In the genomic region with DNA sequence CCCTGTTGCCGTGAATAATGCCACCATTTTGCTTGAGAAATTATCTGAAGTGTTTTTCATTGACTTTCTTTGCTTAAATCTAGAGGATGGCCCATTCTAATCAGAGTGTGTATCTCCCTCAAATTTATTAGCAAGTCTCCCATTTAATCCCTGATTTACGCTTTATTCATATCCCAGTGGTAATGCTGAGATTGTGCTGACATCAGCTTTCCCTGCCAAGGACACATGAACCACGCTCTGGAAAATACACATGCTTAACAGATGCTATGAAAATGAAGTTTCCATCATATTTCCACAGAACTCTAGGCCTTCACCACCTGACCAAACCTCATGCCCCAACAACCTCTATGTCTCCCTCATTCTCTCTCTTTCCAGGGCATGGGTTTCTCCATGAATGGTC, we compare ENCODE assay signal across 32 cellular contexts.
DNase-seq lines count a peak whose midpoint lies in the region; ATAC-seq, FAIRE-seq and TF ChIP-seq lines count a peak whose summit lies in the region.
"Had no signal": no experiment of that assay in that cellular context is flagged by ENCODE, and none has a peak within 500 bp of the region (broad histone marks: within the 10 kb centered on the region; RNA-seq: fewer than 3 reads in every experiment).

No MANE protein-coding gene starts in this region.

- no peak overlapping the region for H3K23ac ChIP-seq in IMR-90 (ENCODE audit: low read depth, low read length)

- H4K5ac ChIP-seq in IMR-90 (ENCODE audit: low read depth, low read length) = no peak overlapping the region

- H2AK5ac ChIP-seq in IMR-90 (ENCODE audit: low read depth, low read length) = no peak overlapping the region

- no peak for TF ChIP-seq CTCF in HepG2 (CRISPR knock-in tag; IDR thresholded peaks at IDR 0.05)
- TF ChIP-seq CTCF in right lobe of liver (IDR thresholded peaks at IDR 0.05) = no peak
- TF ChIP-seq CTCF in A549 (IDR thresholded peaks at IDR 0.05) = no peak
- no peak for TF ChIP-seq CTCF in IMR-90 (conservative IDR thresholded peaks at IDR 0.05; ENCODE audit: low read depth, low read length)

- no peak overlapping the region for H3K56ac ChIP-seq in IMR-90 (ENCODE audit: extremely low read depth, insufficient read depth, low read length)

- no peaks in the 10 kb centered on the region for H3K79me1 ChIP-seq in IMR-90 (ENCODE audit: low read depth in 1 of 2, low read length in 2 of 2)

- H3K27ac ChIP-seq in HepG2 (ENCODE audit: extremely low read length, insufficient read depth, low read length) (no peak overlapping the region), right lobe of liver (no peak overlapping the region), A549 (no peak overlapping the region), IMR-90 (ENCODE audit: insufficient read depth, low read length) (no peak overlapping the region), Karpas-422 (ENCODE audit: low read length) (no peak overlapping the region)
- H3K27ac ChIP-seq: 22Rv1; BLaER1; BLaER1 treated with 17β-estradiol and CSF1 and Interleukin-3, amounts not matched to agents 10 nM and 100 nM; C4-2B had no signal

- H3K9me2 ChIP-seq in Karpas-422 (replicated peaks; ENCODE audit: insufficient read depth, low read length) = no peaks in the 10 kb centered on the region

- H2BK5ac ChIP-seq in IMR-90 (ENCODE audit: low read depth, low read length, poor library complexity, severe bottlenecking) = no peak overlapping the region

- H4K91ac ChIP-seq in IMR-90 (ENCODE audit: insufficient read depth, low read depth, low read length) = no peak overlapping the region

- TF ChIP-seq EP300 in HepG2 (IDR thresholded peaks at IDR 0.05; ENCODE audit: low read depth in 2 of 2, low read length in 2 of 2) (no peak), HepG2 (CRISPR knock-in tag; IDR thresholded peaks at IDR 0.05; ENCODE audit: borderline replicate concordance) (no peak), A549 (IDR thresholded peaks at IDR 0.05) (no peak)

- H3K9me1 ChIP-seq in IMR-90 (ENCODE audit: insufficient read depth, low read length) = no peaks in the 10 kb centered on the region

- dilution Hi-C loops in IMR-90 (cut with HindIII; ENCODE audit: low sequenced_read_pairs, unreplicated experiment) = no loop called here

- CTCF ChIA-PET in HepG2 (lab: Yijun Ruan, JAX; ENCODE audit: low intra/inter-chr PET ratio, low total read pairs) (no interaction called here), A549 (lab: Yijun Ruan, JAX) (no interaction called here), IMR-90 (lab: Yijun Ruan, JAX) (interaction anchor here (0.8 kb wide), 1 partner anchor 463 kb away, joined by 3 read pairs; no protein-coding TSS in a partner anchor)

- ATAC-seq in HepG2 = no peak
- no peak for ATAC-seq in right lobe of liver
- ATAC-seq in A549 = no peak
- ATAC-seq in IMR-90 (ENCODE audit: low read depth) = no peak
- no peak for ATAC-seq in HG03460 (IDR thresholded peaks at IDR 0.05; ENCODE audit: unreplicated experiment)
- ATAC-seq: CD8-positive, alpha-beta T cell had no signal

- H3K79me2 ChIP-seq in HepG2 (ENCODE audit: insufficient read depth, low read length) (no peaks in the 10 kb centered on the region), Karpas-422 (ENCODE audit: low read length) (no peaks in the 10 kb centered on the region)

- H3K9me3 ChIP-seq in HepG2 (ENCODE audit: low read length) (no peaks in the 10 kb centered on the region), right lobe of liver (no peaks in the 10 kb centered on the region), A549 (no peaks in the 10 kb centered on the region), IMR-90 (ENCODE audit: control insufficient read depth, insufficient read depth, low read length) (no peaks in the 10 kb centered on the region), Karpas-422 (ENCODE audit: low read length) (no peaks in the 10 kb centered on the region)
- H3K9me3 ChIP-seq: BE2C; BLaER1; BLaER1 treated with 17β-estradiol and CSF1 and Interleukin-3, amounts not matched to agents 10 nM and 100 nM; Caco-2 had no signal

- H3K4me3 ChIP-seq in HepG2 (replicated peaks in 1 of 3; ENCODE audit: insufficient read depth in 1 of 3, low read depth in 2 of 3, low read length in 3 of 3) = no peak overlapping the region
- H3K4me3 ChIP-seq in right lobe of liver = no peak overlapping the region
- H3K4me3 ChIP-seq in A549 = no peak overlapping the region
- H3K4me3 ChIP-seq in IMR-90 (ENCODE audit: insufficient read depth, low read depth, low read length) = no peak overlapping the region
- H3K4me3 ChIP-seq in Karpas-422 (ENCODE audit: low read length) = no peak overlapping the region
- H3K4me3 ChIP-seq: BLaER1; BLaER1 treated with 17β-estradiol and CSF1 and Interleukin-3, amounts not matched to agents 10 nM and 100 nM had no signal

- BruUV-seq in HepG2 (replicated peaks; lab: Mats Ljungman, UMichigan) = no TSS peak
- BruUV-seq in IMR-90 (replicated peaks; lab: Mats Ljungman, UMichigan) = no TSS peak

- DNase-seq in HepG2 (ENCODE audit: low spot score) (no peak), right lobe of liver (no peak), A549 (ENCODE audit: low read depth in 1 of 2, low spot score in 1 of 2) (no peak), IMR-90 (no peak), Karpas-422 (no peak)
- DNase-seq: 8988T; ACHN; AML-193; BE2C; C1 segment of cervical spinal cord; Caco-2; Calu3; CD4-positive, alpha-beta memory T cell; CD4-positive, alpha-beta T cell; CD4-positive, CD25-positive, alpha-beta regulatory T cell; CD8-positive, alpha-beta memory T cell; CD8-positive, alpha-beta T cell; COR-L47; DMS 273 treated with DMSO at 0.1 percent for 48 hours; DMS153; DMS53; DMS79; DMS79 treated with DMSO at 0.1 percent for 48 hours; DND-41; EL had no signal

- no peak overlapping the region for H3K18ac ChIP-seq in IMR-90 (ENCODE audit: low read depth, low read length)

- FAIRE-seq in HepG2 (lab: Jason Lieb, UNC) (no peak), A549 (lab: Jason Lieb, UNC) (no peak)
- FAIRE-seq: A204.1, D721Med had no signal

- no peak overlapping the region for H4K8ac ChIP-seq in IMR-90 (ENCODE audit: low read depth in 2 of 2, low read length in 2 of 2)

- H3K4me1 ChIP-seq in HepG2 (ENCODE audit: insufficient read depth, low read length) (no peaks in the 10 kb centered on the region), right lobe of liver (peaks cover 0 to 13% (median 0%) of the 10 kb centered on the region in 4 donors), A549 (peaks cover 16% of the 10 kb centered on the region), IMR-90 (ENCODE audit: control insufficient read depth, insufficient read depth, low read length) (no peaks in the 10 kb centered on the region), Karpas-422 (ENCODE audit: low read length) (no peaks in the 10 kb centered on the region)
- H3K4me1 ChIP-seq: BLaER1; BLaER1 treated with 17β-estradiol and CSF1 and Interleukin-3, amounts not matched to agents 10 nM and 100 nM; Caco-2 had no signal

- H2BK120ac ChIP-seq in IMR-90 (ENCODE audit: low read depth, low read length) = no peak overlapping the region

- 2% methylated on average over 3 of the region's 3 CpGs for WGBS in HepG2 (ENCODE audit: low lambda C conversion rate)
- WGBS in right lobe of liver (ENCODE audit: insufficient coverage, low coverage, low lambda C conversion rate, missing lambda C conversion rate) = 78% methylated on average over 2 of the region's 3 CpGs
- 89% methylated on average over 3 of the region's 3 CpGs for WGBS in A549 (ENCODE audit: missing lambda C conversion rate)
- no CpG with 5 or more reads among the region's 3 CpGs for WGBS in IMR-90 (ENCODE audit: extremely low coverage in 2 of 2, insufficient read length in 1 of 2), 2 experiments

- no peak overlapping the region for H2BK15ac ChIP-seq in IMR-90 (ENCODE audit: low read depth, low read length)

- intact Hi-C loops in HepG2 (cut with micrococcal nuclease; ENCODE audit: unreplicated experiment) (no loop called here), right lobe of liver (cut with DNase I) (no loop called here), IMR-90 (cut with micrococcal nuclease) (no loop called here)

- in situ Hi-C loops in HepG2 (cut with HindIII; ENCODE audit: extremely low pct_ligation_motif_present, low pct_unique_long_range_greater_than_20kb) = no loop called here
- in situ Hi-C loops in IMR-90 (cut with MboI; ENCODE audit: low sequenced_read_pairs) = no loop called here

- H4K20me1 ChIP-seq in HepG2 (ENCODE audit: insufficient read depth, low read length) (no peaks in the 10 kb centered on the region), IMR-90 (ENCODE audit: insufficient read depth, low read length) (no peaks in the 10 kb centered on the region), Karpas-422 (ENCODE audit: insufficient read depth, low read depth, low read length) (no peaks in the 10 kb centered on the region)
- H4K20me1 ChIP-seq: BLaER1; BLaER1 treated with 17β-estradiol and CSF1 and Interleukin-3, amounts not matched to agents 10 nM and 100 nM had no signal

- H3K9ac ChIP-seq in HepG2 (ENCODE audit: insufficient read depth, low read depth, low read length) = no peak overlapping the region
- no peak overlapping the region for H3K9ac ChIP-seq in IMR-90 (ENCODE audit: low read depth, low read length)
- H3K9ac ChIP-seq in Karpas-422 (ENCODE audit: low read length) = no peak overlapping the region
- H3K9ac ChIP-seq: BLaER1; BLaER1 treated with 17β-estradiol and CSF1 and Interleukin-3, amounts not matched to agents 10 nM and 100 nM had no signal

- no peak overlapping the region for H2BK20ac ChIP-seq in IMR-90 (ENCODE audit: low read depth, low read length)

- H3K27me3 ChIP-seq in HepG2 (ENCODE audit: control insufficient read depth in 1 of 2, insufficient read depth in 2 of 2, low read length in 2 of 2) = no peaks in the 10 kb centered on the region; a peak in 1 of 5 replicates
- H3K27me3 ChIP-seq in right lobe of liver = no peaks in the 10 kb centered on the region
- no peaks in the 10 kb centered on the region for H3K27me3 ChIP-seq in IMR-90 (ENCODE audit: control insufficient read depth, insufficient read depth, low read length)
- no peaks in the 10 kb centered on the region for H3K27me3 ChIP-seq in Karpas-422 (ENCODE audit: low read length)
- H3K27me3 ChIP-seq: BE2C; BLaER1; BLaER1 treated with 17β-estradiol and CSF1 and Interleukin-3, amounts not matched to agents 10 nM and 100 nM had no signal

- H3K4ac ChIP-seq in IMR-90 (ENCODE audit: low read depth, low read length) = no peak overlapping the region

- POLR2A ChIA-PET in HepG2 (lab: Yijun Ruan, JAX) (no interaction called here), A549 (lab: Yijun Ruan, JAX) (no interaction called here), IMR-90 (lab: Charles Lee; ENCODE audit: unreplicated experiment) (no interaction called here)

- no peak for TF ChIP-seq RAD21 in HepG2 (CRISPR knock-in tag; IDR thresholded peaks at IDR 0.05)
- no peak for TF ChIP-seq RAD21 in A549 (conservative IDR thresholded peaks at IDR 0.05 in 1 of 2, IDR thresholded peaks at IDR 0.05 in 1 of 2)
- TF ChIP-seq RAD21 in IMR-90 (IDR thresholded peaks at IDR 0.05; ENCODE audit: low read length) = no peak

- H2AK9ac ChIP-seq in IMR-90 (replicated peaks; ENCODE audit: low read depth, low read length, poor library complexity) = no peak overlapping the region

- H2AFZ ChIP-seq in HepG2 (ENCODE audit: low read length) (no peak overlapping the region), IMR-90 (replicated peaks; ENCODE audit: low read length, poor library complexity) (no peak overlapping the region), Karpas-422 (ENCODE audit: low read length) (no peak overlapping the region)

- no peaks in the 10 kb centered on the region for H3K36me3 ChIP-seq in HepG2 (replicated peaks in 1 of 2; ENCODE audit: control insufficient read depth in 1 of 2, insufficient read depth in 2 of 2, low read length in 2 of 2)
- H3K36me3 ChIP-seq in right lobe of liver = no peaks in the 10 kb centered on the region
- no peaks in the 10 kb centered on the region for H3K36me3 ChIP-seq in IMR-90 (ENCODE audit: control insufficient read depth, insufficient read depth, low read length)
- no peaks in the 10 kb centered on the region for H3K36me3 ChIP-seq in Karpas-422 (ENCODE audit: insufficient read depth, low read length)
- H3K36me3 ChIP-seq: BE2C; BLaER1; BLaER1 treated with 17β-estradiol and CSF1 and Interleukin-3, amounts not matched to agents 10 nM and 100 nM had no signal

- H3K14ac ChIP-seq in IMR-90 (replicated peaks; ENCODE audit: low read depth, low read length) = no peak overlapping the region

- TF ChIP-seq POLR2A in HepG2 (IDR thresholded peaks at IDR 0.05; ENCODE audit: insufficient read depth in 1 of 2, low read depth in 2 of 2, low read length in 2 of 2) (no peak), right lobe of liver (IDR thresholded peaks at IDR 0.05) (no peak), A549 (IDR thresholded peaks at IDR 0.05; ENCODE audit: low read length) (no peak), IMR-90 (IDR thresholded peaks at IDR 0.05; ENCODE audit: low read depth, low read length) (no peak)

- H3K4me2 ChIP-seq in HepG2 (ENCODE audit: low read depth, low read length) (no peak overlapping the region), A549 (no peak overlapping the region), IMR-90 (ENCODE audit: low read depth, low read length) (no peak overlapping the region), Karpas-422 (ENCODE audit: low read depth, low read length, poor library complexity, severe bottlenecking) (no peak overlapping the region)
- H3K4me2 ChIP-seq: BLaER1; BLaER1 treated with 17β-estradiol and CSF1 and Interleukin-3, amounts not matched to agents 10 nM and 100 nM had no signal
